Comparison of ENCODE assay signal across 17 cellular contexts in the genomic region with DNA sequence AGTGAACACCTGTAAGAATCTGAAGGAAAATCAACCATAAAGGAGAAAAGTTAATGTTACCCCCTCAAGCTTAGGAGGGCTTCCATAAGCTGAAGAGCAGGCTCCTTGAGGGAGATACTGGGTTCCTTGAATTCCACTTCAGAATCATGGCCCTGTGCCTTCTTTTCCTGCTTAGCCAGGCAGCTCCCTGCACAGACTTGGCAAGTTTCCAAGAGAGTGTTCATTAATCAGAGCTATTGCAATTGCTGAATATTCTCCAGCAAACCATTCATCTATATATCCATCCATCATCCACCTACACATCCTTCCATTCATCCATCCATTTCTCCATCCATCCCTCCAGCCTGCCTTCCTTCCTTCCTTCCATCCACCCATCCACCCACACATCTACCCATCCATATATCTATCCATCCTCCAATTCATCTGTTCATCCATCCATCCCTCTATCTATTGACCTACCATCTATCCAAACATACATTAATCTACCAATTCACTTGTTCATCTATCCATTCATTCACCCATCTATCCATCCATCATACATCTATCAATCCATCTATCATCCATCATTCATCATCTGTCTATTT.
"Had no signal": no experiment of that assay in that cellular context is flagged by ENCODE, and none has a peak within 500 bp of the region (broad histone marks: within the 10 kb centered on the region; RNA-seq: fewer than 3 reads in every experiment).

No MANE protein-coding gene starts in this region.

- DNase-seq: activated CD4-positive, alpha-beta memory T cell treated with anti-CD3 and anti-CD28 coated beads for 36 hours; activated gamma-delta T cell treated with Interleukin-2 at 50 U/mL for 16 hours; activated naive CD8-positive, alpha-beta T cell treated with anti-CD3 and anti-CD28 coated beads for 36 hours; activated T-cell treated with anti-CD3 and anti-CD28 coated beads, Interleukin-2, amount 50 U/mL, for 4 hours; colonic mucosa; effector CD4-positive, alpha-beta T cell; gastrocnemius medialis; heart right ventricle; mesenchymal stem cell; nephron progenitor cell; psoas muscle; stimulated activated CD4-positive, alpha-beta T cell treated with anti-CD3 and anti-CD28 coated beads, Interleukin-2, amount 100 ng/mL, for 24 hours; stimulated activated naive B cell treated with anti-CD40 and anti-IgM and Interleukin-4, amounts not matched to agents 10 μg/mL and 1 μg/mL and 100 μg/mL, for 72 hours; transverse colon had no signal

- H3K36me3 Mint-ChIP-seq: activated CD4-positive, alpha-beta memory T cell treated with anti-CD3 and anti-CD28 coated beads for 36 hours; activated naive CD8-positive, alpha-beta T cell treated with anti-CD3 and anti-CD28 coated beads for 36 hours; stimulated activated naive B cell treated with anti-CD40 and anti-IgM and Interleukin-4, amounts not matched to agents 10 μg/mL and 1 μg/mL and 100 μg/mL, for 72 hours had no signal

- H3K9me3 ChIP-seq: colonic mucosa, gastrocnemius medialis, heart right ventricle, left lung, psoas muscle, right lobe of liver, transverse colon had no signal

- H3K4me1 ChIP-seq: colonic mucosa, gastrocnemius medialis, psoas muscle, right lobe of liver had no signal

- H3K27ac ChIP-seq: colonic mucosa, gastrocnemius medialis, heart right ventricle, left lung, psoas muscle, right lobe of liver, transverse colon, VCaP had no signal

- H3K4me3 Mint-ChIP-seq: activated CD4-positive, alpha-beta memory T cell treated with anti-CD3 and anti-CD28 coated beads for 36 hours; activated naive CD8-positive, alpha-beta T cell treated with anti-CD3 and anti-CD28 coated beads for 36 hours; activated T-cell treated with anti-CD3 and anti-CD28 coated beads, Interleukin-2, amount 50 U/mL, for 4 hours; nephron progenitor cell; stimulated activated naive B cell treated with anti-CD40 and anti-IgM and Interleukin-4, amounts not matched to agents 10 μg/mL and 1 μg/mL and 100 μg/mL, for 72 hours had no signal

- H3K27me3 ChIP-seq: colonic mucosa, gastrocnemius medialis, right lobe of liver, transverse colon had no signal

- H3K27me3 Mint-ChIP-seq: activated CD4-positive, alpha-beta memory T cell treated with anti-CD3 and anti-CD28 coated beads for 36 hours; activated naive CD8-positive, alpha-beta T cell treated with anti-CD3 and anti-CD28 coated beads for 36 hours; stimulated activated naive B cell treated with anti-CD40 and anti-IgM and Interleukin-4, amounts not matched to agents 10 μg/mL and 1 μg/mL and 100 μg/mL, for 72 hours had no signal

- H3K4me1 Mint-ChIP-seq: stimulated activated naive B cell treated with anti-CD40 and anti-IgM and Interleukin-4, amounts not matched to agents 10 μg/mL and 1 μg/mL and 100 μg/mL, for 72 hours had no signal

- H3K9me3 Mint-ChIP-seq: activated CD4-positive, alpha-beta memory T cell treated with anti-CD3 and anti-CD28 coated beads for 36 hours; activated naive CD8-positive, alpha-beta T cell treated with anti-CD3 and anti-CD28 coated beads for 36 hours; activated T-cell treated with anti-CD3 and anti-CD28 coated beads, Interleukin-2, amount 50 U/mL, for 4 hours; nephron progenitor cell; stimulated activated naive B cell treated with anti-CD40 and anti-IgM and Interleukin-4, amounts not matched to agents 10 μg/mL and 1 μg/mL and 100 μg/mL, for 72 hours had no signal

- ATAC-seq: activated T-cell treated with anti-CD3 and anti-CD28 coated beads, Interleukin-2, amount 50 U/mL, for 4 hours; gastrocnemius medialis; heart right ventricle; left lung; psoas muscle; right lobe of liver; stimulated activated naive B cell treated with anti-CD40 and anti-IgM and Interleukin-4, amounts not matched to agents 10 μg/mL and 1 μg/mL and 100 μg/mL, for 72 hours had no signal

- H3K36me3 ChIP-seq: colonic mucosa, gastrocnemius medialis, heart right ventricle, left lung, right lobe of liver, transverse colon had no signal

- H3K27ac Mint-ChIP-seq: activated CD4-positive, alpha-beta memory T cell treated with anti-CD3 and anti-CD28 coated beads for 36 hours; activated naive CD8-positive, alpha-beta T cell treated with anti-CD3 and anti-CD28 coated beads for 36 hours; nephron progenitor cell; stimulated activated naive B cell treated with anti-CD40 and anti-IgM and Interleukin-4, amounts not matched to agents 10 μg/mL and 1 μg/mL and 100 μg/mL, for 72 hours had no signal

- H3K4me3 ChIP-seq: colonic mucosa, gastrocnemius medialis, heart right ventricle, left lung, psoas muscle, right lobe of liver, transverse colon had no signal
